In the genomic region with DNA sequence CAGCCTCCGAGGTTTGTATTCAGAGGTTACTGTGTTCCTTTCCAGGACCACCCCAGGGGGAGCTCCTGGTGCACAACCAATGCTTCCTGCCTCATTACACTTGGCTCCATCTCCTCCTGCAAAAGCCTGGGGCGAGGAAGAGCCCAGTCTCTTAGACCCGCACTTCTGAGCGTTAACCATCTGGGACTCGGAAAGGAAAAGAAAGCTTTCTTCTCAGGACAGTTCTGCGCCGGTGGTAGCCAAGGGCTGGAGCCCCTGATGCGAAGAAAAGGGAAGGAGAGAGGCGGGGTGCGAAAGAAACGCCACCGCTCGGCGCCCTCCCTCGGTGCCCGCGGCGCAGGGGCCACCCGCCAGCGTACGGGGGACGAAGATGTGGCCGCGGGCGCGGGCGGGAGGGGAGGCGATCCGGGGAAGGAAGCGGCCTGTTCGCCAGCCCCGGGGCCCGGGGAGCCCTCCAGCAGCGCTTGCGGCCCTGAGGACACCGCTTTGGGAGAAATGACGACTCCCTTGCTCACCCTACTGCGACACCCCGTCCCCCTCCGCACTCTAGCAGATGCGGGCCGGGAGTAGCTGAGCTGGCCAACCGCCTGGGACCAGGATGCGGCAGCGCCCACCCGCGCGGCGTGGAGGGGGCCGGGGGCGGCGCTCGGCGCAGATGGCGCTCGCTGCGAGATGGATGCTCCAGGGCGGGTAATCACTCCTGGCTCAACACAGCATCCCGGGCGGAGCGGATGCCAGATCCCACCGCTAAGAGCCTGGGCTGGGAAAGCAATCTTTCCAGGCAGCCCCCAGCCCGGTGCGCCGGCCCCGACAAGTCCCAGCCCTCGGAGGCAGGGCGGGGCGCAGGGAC, we compare ENCODE assay signal across 9 cellular contexts. TPM values are rescaled to one million over a fixed set of nuclear protein-coding genes. Genes with fewer than 3 reads are reported as not detected.
DNase-seq lines count a peak whose midpoint lies in the region; ATAC-seq, FAIRE-seq and TF ChIP-seq lines count a peak whose summit lies in the region.
"Had no signal": no experiment of that assay in that cellular context is flagged by ENCODE, and none has a peak within 500 bp of the region (broad histone marks: within the 10 kb centered on the region; RNA-seq: fewer than 3 reads in every experiment).

No MANE protein-coding gene starts in this region.

- H3K9me3 ChIP-seq in cardiac muscle cell (ENCODE audit: low read depth) (no peaks in the 10 kb centered on the region), pancreas (no peaks in the 10 kb centered on the region)

- H3K4me3 ChIP-seq in cardiac muscle cell (peak overlapping the region; percentile 34), pancreas (peak overlapping the region; percentile 56 to 80 (median 60))

- H3K27ac ChIP-seq in cardiac muscle cell = no peak overlapping the region
- peak overlapping the region; percentile 40 to 81 (median 72) for H3K27ac ChIP-seq in pancreas
- H3K27ac ChIP-seq: C4-2B had no signal

- DNase-seq in NCI-H2029 treated with DMSO at 0.1 percent for 48 hours (lab: John Stamatoyannopoulos, UW) (peak; percentile 37), NCI-H2029 (lab: John Stamatoyannopoulos, UW) (no peak), NCI-H2107 (lab: John Stamatoyannopoulos, UW) (peak; percentile 62), cardiac muscle cell (ENCODE audit: low read depth in 1 of 2, low spot score in 1 of 2) (peak; percentile 49 to 66), pancreas (peak in 5 of 6 donors; percentile 27 to 79 (median 42))
- DNase-seq in activated naive CD4-positive, alpha-beta T cell treated with anti-CD3 and anti-CD28 coated beads, Interleukin-2, amount 50 U/mL, for 72 hours (ENCODE audit: low spot score in 2 of 2) = peak in 1 of 2 donors; percentile 33
- no peak for DNase-seq in activated effector memory CD4-positive, alpha-beta T cell treated with anti-CD3 and anti-CD28 coated beads, Interleukin-2, amount 50 U/mL, for 16 hours

- peaks cover 72% of the 10 kb centered on the region for H3K27me3 ChIP-seq in cardiac muscle cell
- no peaks in the 10 kb centered on the region for H3K27me3 ChIP-seq in pancreas

- no peak overlapping the region for H3K27ac Mint-ChIP-seq in activated naive CD4-positive, alpha-beta T cell treated with anti-CD3 and anti-CD28 coated beads, Interleukin-2, amount 50 U/mL, for 72 hours

- H3K4me1 ChIP-seq in cardiac muscle cell (ENCODE audit: low read depth) = no peaks in the 10 kb centered on the region
- H3K4me1 ChIP-seq in pancreas = peaks cover 0 to 22% (median 7%) of the 10 kb centered on the region in 3 donors

- TF ChIP-seq CTCF in cardiac muscle cell (IDR thresholded peaks at IDR 0.05; ENCODE audit: low read depth, low read length) (peak; percentile 30), pancreas (IDR thresholded peaks at IDR 0.05) (no peak)

- ATAC-seq in activated naive CD4-positive, alpha-beta T cell treated with anti-CD3 and anti-CD28 coated beads, Interleukin-2, amount 50 U/mL, for 72 hours = peak; percentile 43 to 68
- peak; percentile 28 to 42 (median 38) for ATAC-seq in pancreas
- ATAC-seq in HG02588 (IDR thresholded peaks at IDR 0.05; ENCODE audit: unreplicated experiment) = no peak

- intact Hi-C loops in pancreas (cut with DNase I) = loop anchor here in 1 of 3 donors (5.0 kb wide), 1 partner anchor 273 kb away; no protein-coding TSS in a partner anchor

- peaks cover 0 to 17% of the 10 kb centered on the region in 2 donors for H3K36me3 Mint-ChIP-seq in activated naive CD4-positive, alpha-beta T cell treated with anti-CD3 and anti-CD28 coated beads, Interleukin-2, amount 50 U/mL, for 72 hours

- no peak for FAIRE-seq in pancreas (lab: Jason Lieb, UNC)

- H3K9me3 Mint-ChIP-seq in activated naive CD4-positive, alpha-beta T cell treated with anti-CD3 and anti-CD28 coated beads, Interleukin-2, amount 50 U/mL, for 72 hours = no peaks in the 10 kb centered on the region

- no peaks in the 10 kb centered on the region for H3K36me3 ChIP-seq in cardiac muscle cell
- H3K36me3 ChIP-seq in pancreas = no peaks in the 10 kb centered on the region

- 1% methylated on average over 57 to 69 of the region's 69 CpGs for WGBS in pancreas, 2 donors

RNA-seq across cellular contexts. Expression of a gene that starts 1.3 kb away (rescaled TPM):
- total RNA-seq in activated naive CD4-positive, alpha-beta T cell treated with anti-CD3 and anti-CD28 coated beads, Interleukin-2, amount 50 U/mL, for 72 hours = under 1 TPM; 0.09 to 0.80 TPM
- total RNA-seq in cardiac muscle cell (3.4 and 3.9 TPM in 2 replicates), pancreas (10 to 100 TPM; 28.4 to 53.6 (median 41.5) TPM)
- polyA plus RNA-seq in cardiac muscle cell (0.76 and 1.2 TPM in 2 replicates), pancreas (10 to 100 TPM; 14.1 to 31.2 TPM)

Comparison
In these comparisons a context has a peak if more than half of its experiments do, and no peak if none do; other contexts are left out.
1. DNase-seq: peak in NCI-H2029 treated with DMSO at 0.1 percent for 48 hours (single experiment), NCI-H2107 (single experiment), cardiac muscle cell (2 of 2) and pancreas (5 of 6); none in NCI-H2029 (single experiment) and activated effector memory CD4-positive, alpha-beta T cell treated with anti-CD3 and anti-CD28 coated beads, Interleukin-2, amount 50 U/mL, for 16 hours (single experiment).